Comparison of ENCODE assay signal across 25 cellular contexts in genomic region chrX:53580742-53581504, GRCh38.
"Had no signal": no experiment of that assay in that cellular context is flagged by ENCODE, and none has a peak within 500 bp of the region (broad histone marks: within the 10 kb centered on the region; RNA-seq: fewer than 3 reads in every experiment).

No MANE protein-coding gene starts in this region.

- H3K4me1 ChIP-seq: adrenal gland had no signal

- H3K27ac Mint-ChIP-seq: activated B cell treated with CpG ODN at 0.5 μM for 24 hours; activated CD4-positive, alpha-beta T cell treated with anti-CD3 and anti-CD28 coated beads, Interleukin-2, amount 10 ng/mL, durations not matched to agents 24 days and 14 days; activated CD8-positive, alpha-beta memory T cell treated with anti-CD3 and anti-CD28 coated beads, Interleukin-2, amount 10 ng/mL, durations not matched to agents 7 days and 5 days; activated naive CD8-positive, alpha-beta T cell treated with anti-CD3 and anti-CD28 coated beads, Interleukin-2, amount 10 ng/mL, durations not matched to agents 7 days and 5 days; T-cell had no signal

- H3K9me3 Mint-ChIP-seq: activated B cell treated with CpG ODN at 0.5 μM for 24 hours; activated CD4-positive, alpha-beta T cell treated with anti-CD3 and anti-CD28 coated beads, Interleukin-2, amount 10 ng/mL, durations not matched to agents 24 days and 14 days; activated naive CD8-positive, alpha-beta T cell treated with anti-CD3 and anti-CD28 coated beads, Interleukin-2, amount 10 ng/mL, durations not matched to agents 7 days and 5 days; T-cell had no signal

- H2AFZ ChIP-seq: PC-9 had no signal

- FAIRE-seq: bronchial epithelial cell, K562, TTC549 had no signal

- H3K27ac ChIP-seq: adrenal gland, PC-9, SK-N-MC had no signal

- H3K4me1 Mint-ChIP-seq: activated B cell treated with CpG ODN at 0.5 μM for 24 hours; activated CD4-positive, alpha-beta T cell treated with anti-CD3 and anti-CD28 coated beads, Interleukin-2, amount 10 ng/mL, durations not matched to agents 24 days and 14 days; activated CD8-positive, alpha-beta memory T cell treated with anti-CD3 and anti-CD28 coated beads, Interleukin-2, amount 10 ng/mL, durations not matched to agents 7 days and 5 days; activated naive CD8-positive, alpha-beta T cell treated with anti-CD3 and anti-CD28 coated beads, Interleukin-2, amount 10 ng/mL, durations not matched to agents 7 days and 5 days; T-cell had no signal

- H3K9me3 ChIP-seq: adrenal gland had no signal

- ATAC-seq: activated CD8-positive, alpha-beta memory T cell treated with anti-CD3 and anti-CD28 coated beads, Interleukin-2, amount 10 ng/mL, durations not matched to agents 7 days and 5 days; K562; T-cell had no signal

- H3K4me3 ChIP-seq: adrenal gland, K562, PC-9, SK-N-MC had no signal

- H3K4me3 Mint-ChIP-seq: activated B cell treated with CpG ODN at 0.5 μM for 24 hours; activated CD4-positive, alpha-beta T cell treated with anti-CD3 and anti-CD28 coated beads, Interleukin-2, amount 10 ng/mL, durations not matched to agents 24 days and 14 days; activated CD8-positive, alpha-beta memory T cell treated with anti-CD3 and anti-CD28 coated beads, Interleukin-2, amount 10 ng/mL, durations not matched to agents 7 days and 5 days; activated naive CD8-positive, alpha-beta T cell treated with anti-CD3 and anti-CD28 coated beads, Interleukin-2, amount 10 ng/mL, durations not matched to agents 7 days and 5 days; T-cell had no signal

- H3K27me3 Mint-ChIP-seq: activated B cell treated with CpG ODN at 0.5 μM for 24 hours; activated CD4-positive, alpha-beta T cell treated with anti-CD3 and anti-CD28 coated beads, Interleukin-2, amount 10 ng/mL, durations not matched to agents 24 days and 14 days; activated CD8-positive, alpha-beta memory T cell treated with anti-CD3 and anti-CD28 coated beads, Interleukin-2, amount 10 ng/mL, durations not matched to agents 7 days and 5 days; activated naive CD8-positive, alpha-beta T cell treated with anti-CD3 and anti-CD28 coated beads, Interleukin-2, amount 10 ng/mL, durations not matched to agents 7 days and 5 days had no signal

- H3K4me2 ChIP-seq: PC-9 had no signal

- DNase-seq: activated B cell treated with CpG ODN at 0.5 μM for 24 hours; activated CD4-positive, alpha-beta T cell treated with anti-CD3 and anti-CD28 coated beads for 1 hour; activated CD4-positive, alpha-beta T cell treated with anti-CD3 and anti-CD28 coated beads, Interleukin-2, amount 10 ng/mL, durations not matched to agents 24 days and 14 days; activated CD4-positive, alpha-beta T cell treated with anti-CD3 and anti-CD28 coated beads, Interleukin-2, amount 50 U/mL, for 48 hours; activated CD8-positive, alpha-beta memory T cell treated with anti-CD3 and anti-CD28 coated beads, Interleukin-2, amount 10 ng/mL, durations not matched to agents 7 days and 5 days; activated naive CD4-positive, alpha-beta T cell treated with anti-CD3 and anti-CD28 coated beads, Interleukin-2, amount 50 U/mL, for 16 hours; activated naive CD8-positive, alpha-beta T cell treated with anti-CD3 and anti-CD28 coated beads, Interleukin-2, amount 10 ng/mL, durations not matched to agents 7 days and 5 days; activated T-cell treated with anti-CD3 and anti-CD28 coated beads, Interleukin-2, amount 50 U/mL, for 48 hours; adrenal gland; anterior cingulate cortex; Karpas-422; MM.1S; NCI-H1105 treated with DMSO at 0.1 percent for 48 hours; NCI-H1436 treated with DMSO at 0.1 percent for 48 hours; NCI-H187; NCI-H2081; NCI-H524; PC-9; T-cell; T-helper 2 cell; T1000 had no signal
